19 cellular contexts compared by ENCODE assay signal in the genomic region with DNA sequence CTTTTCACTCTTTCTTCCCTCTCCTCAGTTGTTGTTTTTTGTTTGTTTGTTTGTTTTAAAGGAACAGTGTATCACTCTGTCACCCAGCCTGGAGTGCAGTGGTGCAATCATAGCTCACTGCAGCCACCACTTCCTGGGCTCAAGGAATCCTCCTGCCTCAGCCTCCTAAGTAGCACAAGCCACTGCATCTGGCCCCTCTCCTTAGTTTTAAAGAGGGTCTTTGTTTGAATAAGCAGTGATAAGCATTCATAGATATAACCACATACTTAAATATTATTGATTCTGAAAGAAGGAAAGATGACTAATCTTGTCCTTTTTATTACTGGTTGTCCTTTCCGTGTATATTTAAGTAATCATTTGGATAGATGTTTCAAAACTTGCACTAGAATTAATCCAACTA. TPM values are rescaled to one million over a fixed set of nuclear protein-coding genes. Genes with fewer than 3 reads are reported as not detected.
DNase-seq lines count a peak whose midpoint lies in the region; ATAC-seq and TF ChIP-seq lines count a peak whose summit lies in the region.
"Had no signal": no experiment of that assay in that cellular context is flagged by ENCODE, and none has a peak within 500 bp of the region (broad histone marks: within the 10 kb centered on the region; RNA-seq: fewer than 3 reads in every experiment).

No MANE protein-coding gene starts in this region.

- no peak for TF ChIP-seq CTCF in activated CD8-positive, alpha-beta T cell treated with anti-CD3 and anti-CD28 coated beads for 36 hours (IDR thresholded peaks at IDR 0.05)

- peaks cover 25% of the 10 kb centered on the region for H3K4me1 Mint-ChIP-seq in activated T-cell treated with anti-CD3 and anti-CD28 coated beads, Interleukin-2, amount 50 U/mL, for 72 hours (ENCODE audit: low read depth)
- peaks cover 22% of the 10 kb centered on the region for H3K4me1 Mint-ChIP-seq in activated T-cell treated with anti-CD3 and anti-CD28 coated beads, Interleukin-2, amount 50 U/mL, for 4 hours (ENCODE audit: low read depth)
- H3K4me1 Mint-ChIP-seq in activated CD8-positive, alpha-beta T cell treated with anti-CD3 and anti-CD28 coated beads for 36 hours (ENCODE audit: low read depth) = peaks cover 35% of the 10 kb centered on the region
- peaks cover 15 to 27% of the 10 kb centered on the region in 2 donors for H3K4me1 Mint-ChIP-seq in effector memory CD8-positive, alpha-beta T cell (ENCODE audit: low read depth in 2 of 2)
- peaks cover 30% of the 10 kb centered on the region for H3K4me1 Mint-ChIP-seq in stimulated activated effector memory CD8-positive, alpha-beta T cell treated with anti-CD3 and anti-CD28 coated beads, Interleukin-12 subunit alpha, Interleukin-12 subunit beta, amount 100 ng/mL, for 72 hours

- POLR2A ChIA-PET in activated CD8-positive, alpha-beta T cell treated with anti-CD3 and anti-CD28 coated beads for 36 hours (lab: Charles Lee) = no interaction called here

- no peaks in the 10 kb centered on the region for H3K27me3 Mint-ChIP-seq in activated T-cell treated with anti-CD3 and anti-CD28 coated beads, Interleukin-2, amount 50 U/mL, for 72 hours (ENCODE audit: low read depth)
- H3K27me3 Mint-ChIP-seq in activated T-cell treated with anti-CD3 and anti-CD28 coated beads, Interleukin-2, amount 50 U/mL, for 4 hours (ENCODE audit: low read depth) = no peaks in the 10 kb centered on the region
- no peaks in the 10 kb centered on the region for H3K27me3 Mint-ChIP-seq in activated CD8-positive, alpha-beta T cell treated with anti-CD3 and anti-CD28 coated beads for 36 hours
- no peaks in the 10 kb centered on the region for H3K27me3 Mint-ChIP-seq in effector memory CD8-positive, alpha-beta T cell

- CTCF ChIA-PET in activated CD8-positive, alpha-beta T cell treated with anti-CD3 and anti-CD28 coated beads for 36 hours (lab: Charles Lee) = interaction anchor here (1.3 kb wide), 1 partner anchor 283 kb away, joined by 4 read pairs; no protein-coding TSS in a partner anchor

- H3K4me3 Mint-ChIP-seq in activated T-cell treated with anti-CD3 and anti-CD28 coated beads, Interleukin-2, amount 50 U/mL, for 72 hours = peak overlapping the region in 1 of 2 donors; percentile 53
- no peak overlapping the region for H3K4me3 Mint-ChIP-seq in activated T-cell treated with anti-CD3 and anti-CD28 coated beads, Interleukin-2, amount 50 U/mL, for 4 hours
- H3K4me3 Mint-ChIP-seq in activated CD8-positive, alpha-beta T cell treated with anti-CD3 and anti-CD28 coated beads for 36 hours = no peak overlapping the region
- no peak overlapping the region for H3K4me3 Mint-ChIP-seq in effector memory CD8-positive, alpha-beta T cell
- peak overlapping the region; percentile 33 for H3K4me3 Mint-ChIP-seq in stimulated activated effector memory CD8-positive, alpha-beta T cell treated with anti-CD3 and anti-CD28 coated beads, Interleukin-12 subunit alpha, Interleukin-12 subunit beta, amount 100 ng/mL, for 72 hours

- DNase-seq in activated T-cell treated with anti-CD3 and anti-CD28 coated beads, Interleukin-2, amount 50 U/mL, for 72 hours = no peak
- no peak for DNase-seq in activated T-cell treated with anti-CD3 and anti-CD28 coated beads, Interleukin-2, amount 50 U/mL, for 4 hours
- no peak for DNase-seq in activated CD8-positive, alpha-beta T cell treated with anti-CD3 and anti-CD28 coated beads for 36 hours
- DNase-seq in effector memory CD8-positive, alpha-beta T cell = no peak
- no peak for DNase-seq in stimulated activated effector memory CD8-positive, alpha-beta T cell treated with anti-CD3 and anti-CD28 coated beads, Interleukin-12 subunit alpha, Interleukin-12 subunit beta, amount 100 ng/mL, for 72 hours (ENCODE audit: low spot score in 2 of 2)
- DNase-seq in SHP77 (lab: John Stamatoyannopoulos, UW) = no peak
- no peak for DNase-seq in HuH-7 (ENCODE audit: low spot score)
- DNase-seq: C1 segment of cervical spinal cord, Caco-2, EL, H7, NCI-H1436, NCI-H2029, NCI-H2171, NCI-H446, NCI-H69, PC-3 had no signal

- peak; percentile 26 to 44 for ATAC-seq in activated T-cell treated with anti-CD3 and anti-CD28 coated beads, Interleukin-2, amount 50 U/mL, for 72 hours (replicated peaks in 1 of 2)
- no peak for ATAC-seq in activated T-cell treated with anti-CD3 and anti-CD28 coated beads, Interleukin-2, amount 50 U/mL, for 4 hours
- no peak for ATAC-seq in activated CD8-positive, alpha-beta T cell treated with anti-CD3 and anti-CD28 coated beads for 36 hours
- ATAC-seq in effector memory CD8-positive, alpha-beta T cell (replicated peaks) = no peak
- ATAC-seq in stimulated activated effector memory CD8-positive, alpha-beta T cell treated with anti-CD3 and anti-CD28 coated beads, Interleukin-12 subunit alpha, Interleukin-12 subunit beta, amount 100 ng/mL, for 72 hours = peak; percentile 68
- ATAC-seq in SK-N-SH treated with all-trans-retinoic acid at 6 μM for 48 hours = no peak
- ATAC-seq: HepG2, PC-3 had no signal

- intact Hi-C loops in activated CD8-positive, alpha-beta T cell treated with anti-CD3 and anti-CD28 coated beads for 36 hours (cut with micrococcal nuclease) = no loop called here

- H3K36me3 Mint-ChIP-seq in activated T-cell treated with anti-CD3 and anti-CD28 coated beads, Interleukin-2, amount 50 U/mL, for 72 hours (ENCODE audit: insufficient read depth in 2 of 2) = peaks cover 15 to 31% of the 10 kb centered on the region in 2 donors
- H3K36me3 Mint-ChIP-seq in activated T-cell treated with anti-CD3 and anti-CD28 coated beads, Interleukin-2, amount 50 U/mL, for 4 hours (ENCODE audit: insufficient read depth) = peaks cover 36% of the 10 kb centered on the region
- peaks cover 38% of the 10 kb centered on the region for H3K36me3 Mint-ChIP-seq in activated CD8-positive, alpha-beta T cell treated with anti-CD3 and anti-CD28 coated beads for 36 hours (ENCODE audit: low read depth)
- H3K36me3 Mint-ChIP-seq in effector memory CD8-positive, alpha-beta T cell (ENCODE audit: insufficient read depth) = peaks cover 72% of the 10 kb centered on the region
- H3K36me3 Mint-ChIP-seq in stimulated activated effector memory CD8-positive, alpha-beta T cell treated with anti-CD3 and anti-CD28 coated beads, Interleukin-12 subunit alpha, Interleukin-12 subunit beta, amount 100 ng/mL, for 72 hours = peaks cover 100% of the 10 kb centered on the region

- no peaks in the 10 kb centered on the region for H3K9me3 Mint-ChIP-seq in activated T-cell treated with anti-CD3 and anti-CD28 coated beads, Interleukin-2, amount 50 U/mL, for 72 hours
- no peaks in the 10 kb centered on the region for H3K9me3 Mint-ChIP-seq in activated T-cell treated with anti-CD3 and anti-CD28 coated beads, Interleukin-2, amount 50 U/mL, for 4 hours
- no peaks in the 10 kb centered on the region for H3K9me3 Mint-ChIP-seq in activated CD8-positive, alpha-beta T cell treated with anti-CD3 and anti-CD28 coated beads for 36 hours
- H3K9me3 Mint-ChIP-seq in effector memory CD8-positive, alpha-beta T cell = no peaks in the 10 kb centered on the region
- H3K9me3 Mint-ChIP-seq in stimulated activated effector memory CD8-positive, alpha-beta T cell treated with anti-CD3 and anti-CD28 coated beads, Interleukin-12 subunit alpha, Interleukin-12 subunit beta, amount 100 ng/mL, for 72 hours = no peaks in the 10 kb centered on the region

- H3K27ac Mint-ChIP-seq in activated T-cell treated with anti-CD3 and anti-CD28 coated beads, Interleukin-2, amount 50 U/mL, for 72 hours = peak overlapping the region; percentile 42
- H3K27ac Mint-ChIP-seq in activated CD8-positive, alpha-beta T cell treated with anti-CD3 and anti-CD28 coated beads for 36 hours = peak overlapping the region; percentile 86
- peak overlapping the region; percentile 68 to 77 for H3K27ac Mint-ChIP-seq in effector memory CD8-positive, alpha-beta T cell
- peak overlapping the region; percentile 43 for H3K27ac Mint-ChIP-seq in stimulated activated effector memory CD8-positive, alpha-beta T cell treated with anti-CD3 and anti-CD28 coated beads, Interleukin-12 subunit alpha, Interleukin-12 subunit beta, amount 100 ng/mL, for 72 hours

TF ChIP-seq in SK-N-SH treated with all-trans-retinoic acid at 6 μM for 48 hours, 23 proteins besides CTCF, POLR2A, EP300 and RAD21 (continues in another document):
- TF ChIP-seq ZNF8 (CRISPR knock-in tag; IDR thresholded peaks at IDR 0.05) = no peak
- TF ChIP-seq, protein P1, sequence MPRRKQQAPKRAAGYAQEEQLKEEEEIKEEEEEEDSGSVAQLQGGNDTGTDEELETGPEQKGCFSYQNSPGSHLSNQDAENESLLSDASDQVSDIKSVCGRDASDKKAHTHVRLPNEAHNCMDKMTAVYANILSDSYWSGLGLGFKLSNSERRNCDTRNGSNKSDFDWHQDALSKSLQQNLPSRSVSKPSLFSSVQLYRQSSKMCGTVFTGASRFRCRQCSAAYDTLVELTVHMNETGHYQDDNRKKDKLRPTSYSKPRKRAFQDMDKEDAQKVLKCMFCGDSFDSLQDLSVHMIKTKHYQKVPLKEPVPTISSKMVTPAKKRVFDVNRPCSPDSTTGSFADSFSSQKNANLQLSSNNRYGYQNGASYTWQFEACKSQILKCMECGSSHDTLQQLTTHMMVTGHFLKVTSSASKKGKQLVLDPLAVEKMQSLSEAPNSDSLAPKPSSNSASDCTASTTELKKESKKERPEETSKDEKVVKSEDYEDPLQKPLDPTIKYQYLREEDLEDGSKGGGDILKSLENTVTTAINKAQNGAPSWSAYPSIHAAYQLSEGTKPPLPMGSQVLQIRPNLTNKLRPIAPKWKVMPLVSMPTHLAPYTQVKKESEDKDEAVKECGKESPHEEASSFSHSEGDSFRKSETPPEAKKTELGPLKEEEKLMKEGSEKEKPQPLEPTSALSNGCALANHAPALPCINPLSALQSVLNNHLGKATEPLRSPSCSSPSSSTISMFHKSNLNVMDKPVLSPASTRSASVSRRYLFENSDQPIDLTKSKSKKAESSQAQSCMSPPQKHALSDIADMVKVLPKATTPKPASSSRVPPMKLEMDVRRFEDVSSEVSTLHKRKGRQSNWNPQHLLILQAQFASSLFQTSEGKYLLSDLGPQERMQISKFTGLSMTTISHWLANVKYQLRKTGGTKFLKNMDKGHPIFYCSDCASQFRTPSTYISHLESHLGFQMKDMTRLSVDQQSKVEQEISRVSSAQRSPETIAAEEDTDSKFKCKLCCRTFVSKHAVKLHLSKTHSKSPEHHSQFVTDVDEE (CRISPR knock-in tag; IDR thresholded peaks at IDR 0.05) = no peak
- no peak for TF ChIP-seq ZFP3 (CRISPR knock-in tag; IDR thresholded peaks at IDR 0.05)
- no peak for TF ChIP-seq ARNTL (CRISPR knock-in tag; IDR thresholded peaks at IDR 0.05; ENCODE audit: borderline replicate concordance, low read depth)
- TF ChIP-seq SNAI2 (CRISPR knock-in tag; IDR thresholded peaks at IDR 0.05) = no peak

RNA-seq across cellular contexts. Expression of a gene that starts 26.7 kb away (rescaled TPM):
- 10 to 100 TPM; 84.7 to 85.8 TPM for total RNA-seq in activated T-cell treated with anti-CD3 and anti-CD28 coated beads, Interleukin-2, amount 50 U/mL, for 72 hours
- 10 to 100 TPM; 32.1 to 34.9 (median 33.7) TPM for total RNA-seq in activated T-cell treated with anti-CD3 and anti-CD28 coated beads, Interleukin-2, amount 50 U/mL, for 4 hours
- 10 to 100 TPM; 59.4 to 66.5 TPM for total RNA-seq in activated CD8-positive, alpha-beta T cell treated with anti-CD3 and anti-CD28 coated beads for 36 hours

Comparison
In these comparisons a context has a peak if more than half of its experiments do, and no peak if none do; other contexts are left out.
1. ATAC-seq: peak in activated T-cell treated with anti-CD3 and anti-CD28 coated beads, Interleukin-2, amount 50 U/mL, for 72 hours (2 of 2) and stimulated activated effector memory CD8-positive, alpha-beta T cell treated with anti-CD3 and anti-CD28 coated beads, Interleukin-12 subunit alpha, Interleukin-12 subunit beta, amount 100 ng/mL, for 72 hours (single experiment); none in activated T-cell treated with anti-CD3 and anti-CD28 coated beads, Interleukin-2, amount 50 U/mL, for 4 hours (0 of 2), activated CD8-positive, alpha-beta T cell treated with anti-CD3 and anti-CD28 coated beads for 36 hours (single experiment), effector memory CD8-positive, alpha-beta T cell (single experiment) and SK-N-SH treated with all-trans-retinoic acid at 6 μM for 48 hours (single experiment).
2. Peak in every context shown above with its lines, with median percentiles within 50 percentile points of each other: H3K27ac Mint-ChIP-seq.